12 cellular contexts compared by ENCODE assay signal in the genomic region with DNA sequence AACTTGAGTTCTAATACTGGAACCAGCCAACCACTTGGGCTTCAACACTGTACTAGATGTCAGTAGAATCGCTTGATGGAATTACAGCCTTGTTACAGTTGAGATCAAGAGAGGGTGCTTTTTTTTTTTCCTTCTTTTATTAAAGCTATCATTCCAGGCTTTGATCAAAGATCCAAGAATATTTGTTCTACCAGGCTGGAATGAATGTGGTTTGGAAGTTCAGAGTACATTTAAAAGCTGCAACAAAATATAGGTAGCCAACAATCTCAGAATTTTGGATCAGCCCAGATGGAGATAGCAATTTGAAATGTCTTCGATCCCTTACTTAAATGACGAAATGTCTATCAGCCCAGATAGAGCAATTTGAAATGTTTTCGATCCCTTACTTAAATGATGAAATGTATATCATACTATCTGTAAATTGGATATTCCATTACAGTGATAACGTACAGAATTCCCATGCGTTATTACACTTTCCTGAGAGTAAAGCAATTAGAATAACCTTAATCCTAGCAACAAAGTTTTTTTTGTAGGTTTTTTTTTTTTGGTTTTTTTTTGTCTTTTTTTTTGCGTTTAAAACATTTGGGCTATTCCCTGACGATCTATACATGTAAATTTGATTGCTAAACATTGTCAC. TPM values are rescaled to one million over a fixed set of nuclear protein-coding genes. Genes with fewer than 3 reads are reported as not detected.
A peak's percentile ranks its signal among the peaks of the same experiment; 100 is the strongest.
DNase-seq lines count a peak whose midpoint lies in the region; ATAC-seq and TF ChIP-seq lines count a peak whose summit lies in the region.
"Had no signal": no experiment of that assay in that cellular context is flagged by ENCODE, and none has a peak within 500 bp of the region (broad histone marks: within the 10 kb centered on the region; RNA-seq: fewer than 3 reads in every experiment).

No MANE protein-coding gene starts in this region.

- no peak overlapping the region for H3K9ac ChIP-seq in PC-3 (ENCODE audit: low read length)

- H3F3A ChIP-seq in PC-3 (ENCODE audit: low read length, unreplicated experiment): no peaks in the 10 kb centered on the region

- H3K27me3 Mint-ChIP-seq in T-helper 2 cell treated with Interferon-gamma antibody and Interleukin-4, amounts not matched to agents 5 μg/mL and 100 μg/mL, for 36 hours (ENCODE audit: low read depth): no peaks in the 10 kb centered on the region
- H3K27me3 Mint-ChIP-seq in endothelial cell (ENCODE audit: unreplicated experiment) (peaks cover 3% of the 10 kb centered on the region), progenitor cell of endocrine pancreas (no peaks in the 10 kb centered on the region)

- intact Hi-C loops in PC-3 (cut with micrococcal nuclease): loop anchor here (10.0 kb wide), 1 partner anchor 721 kb away; no protein-coding TSS in a partner anchor

- H3K9me2 ChIP-seq in PC-3 (replicated peaks; ENCODE audit: low read length): no peaks in the 10 kb centered on the region

- POLR2A ChIA-PET in PC-3 (lab: Charles Lee; ENCODE audit: unreplicated experiment): no interaction called here

- H3K4me3 ChIP-seq in PC-3 (ENCODE audit: low read length): peak overlapping the region; percentile 44
- H3K4me3 ChIP-seq: esophagus squamous epithelium, left lung had no signal

- peaks cover 41% of the 10 kb centered on the region for H3K4me1 Mint-ChIP-seq in T-helper 2 cell treated with Interferon-gamma antibody and Interleukin-4, amounts not matched to agents 5 μg/mL and 100 μg/mL, for 36 hours (ENCODE audit: low read depth)
- peaks cover 46% of the 10 kb centered on the region for H3K4me1 Mint-ChIP-seq in endothelial cell (ENCODE audit: unreplicated experiment)
- peaks cover 56% of the 10 kb centered on the region for H3K4me1 Mint-ChIP-seq in progenitor cell of endocrine pancreas (ENCODE audit: low read depth)

- peaks cover 22% of the 10 kb centered on the region for H3K36me3 ChIP-seq in PC-3 (ENCODE audit: low read depth, low read length)

- TF ChIP-seq CTCF in PC-3 (conservative IDR thresholded peaks at IDR 0.05; ENCODE audit: low read depth, low read length) (no peak), endothelial cell (IDR thresholded peaks at IDR 0.05; ENCODE audit: unreplicated experiment) (no peak), progenitor cell of endocrine pancreas (IDR thresholded peaks at IDR 0.05; ENCODE audit: unreplicated experiment) (no peak), GM20000 (IDR thresholded peaks at IDR 0.05; ENCODE audit: extremely low read depth, missing control alignments) (no peak)

- H2AFZ ChIP-seq in PC-3 (ENCODE audit: low read length): no peak overlapping the region

- peak overlapping the region; percentile 47 for H3K4me3 Mint-ChIP-seq in T-helper 2 cell treated with Interferon-gamma antibody and Interleukin-4, amounts not matched to agents 5 μg/mL and 100 μg/mL, for 36 hours
- peak overlapping the region; percentile 6 for H3K4me3 Mint-ChIP-seq in endothelial cell (ENCODE audit: unreplicated experiment)
- H3K4me3 Mint-ChIP-seq in progenitor cell of endocrine pancreas (ENCODE audit: low read depth): peak overlapping the region; percentile 98

- H3K79me2 ChIP-seq in PC-3 (ENCODE audit: low read length): peaks cover 83% of the 10 kb centered on the region

- H3K27me3 ChIP-seq in PC-3 (ENCODE audit: low read length): no peaks in the 10 kb centered on the region
- H3K27me3 ChIP-seq: esophagus squamous epithelium, left lung had no signal

- H3K27ac ChIP-seq in PC-3 (ENCODE audit: low read length): no peak overlapping the region
- H3K27ac ChIP-seq: esophagus squamous epithelium had no signal

- H3K27ac Mint-ChIP-seq in T-helper 2 cell treated with Interferon-gamma antibody and Interleukin-4, amounts not matched to agents 5 μg/mL and 100 μg/mL, for 36 hours: no peak overlapping the region
- H3K27ac Mint-ChIP-seq in endothelial cell (ENCODE audit: unreplicated experiment) (no peak overlapping the region), progenitor cell of endocrine pancreas (peak overlapping the region; percentile 8)

- peaks cover 55% of the 10 kb centered on the region for H3K4me1 ChIP-seq in PC-3 (ENCODE audit: insufficient read depth, low read length)

- CTCF ChIA-PET in PC-3 (lab: Charles Lee): no interaction called here

- no peaks in the 10 kb centered on the region for H3K9me3 ChIP-seq in PC-3 (ENCODE audit: low read length)
- H3K9me3 ChIP-seq: esophagus squamous epithelium, left lung had no signal

- no peak for DNase-seq in T-helper 2 cell treated with Interferon-gamma antibody and Interleukin-4, amounts not matched to agents 5 μg/mL and 100 μg/mL, for 36 hours (ENCODE audit: low spot score)
- no peak for DNase-seq in T-helper 2 cell
- no peak for DNase-seq in PC-3
- DNase-seq in endothelial cell (ENCODE audit: low spot score): no peak
- DNase-seq in progenitor cell of endocrine pancreas (ENCODE audit: low spot score, unreplicated experiment): no peak
- no peak for DNase-seq in GM20000 (ENCODE audit: low spot score)
- DNase-seq in NCI-H1105 (lab: John Stamatoyannopoulos, UW): no peak
- DNase-seq in cerebellar nuclear complex (lab: John Stamatoyannopoulos, UW): no peak
- DNase-seq: activated CD4-positive, alpha-beta T cell treated with anti-CD3 and anti-CD28 coated beads for 48 hours; esophagus squamous epithelium; left lung; NCI-H1417 treated with DMSO at 0.1 percent for 48 hours had no signal

- H3K4me2 ChIP-seq in PC-3 (ENCODE audit: low read length): peak overlapping the region; percentile 63

- H3K36me3 Mint-ChIP-seq in T-helper 2 cell treated with Interferon-gamma antibody and Interleukin-4, amounts not matched to agents 5 μg/mL and 100 μg/mL, for 36 hours (ENCODE audit: low read depth): peaks cover 53% of the 10 kb centered on the region
- peaks cover 12% of the 10 kb centered on the region for H3K36me3 Mint-ChIP-seq in endothelial cell (ENCODE audit: low read depth, unreplicated experiment)
- peaks cover 33% of the 10 kb centered on the region for H3K36me3 Mint-ChIP-seq in progenitor cell of endocrine pancreas (ENCODE audit: insufficient read depth)

- BruUV-seq in PC-3 (replicated peaks; lab: Mats Ljungman, UMichigan): no TSS peak

- H4K20me1 ChIP-seq in PC-3 (ENCODE audit: low read length): peaks cover 35% of the 10 kb centered on the region

- ATAC-seq in PC-3: no peak
- ATAC-seq: left lung had no signal

- no peaks in the 10 kb centered on the region for H3K9me3 Mint-ChIP-seq in T-helper 2 cell treated with Interferon-gamma antibody and Interleukin-4, amounts not matched to agents 5 μg/mL and 100 μg/mL, for 36 hours
- H3K9me3 Mint-ChIP-seq in endothelial cell (ENCODE audit: unreplicated experiment) (no peaks in the 10 kb centered on the region), progenitor cell of endocrine pancreas (ENCODE audit: low read depth) (no peaks in the 10 kb centered on the region)

RNA-seq across cellular contexts. Expression of a gene that starts 3.6 kb away (rescaled TPM):
- total RNA-seq in PC-3 (2014; rRNA removed): 23.3 and 26.6 TPM in 2 replicates
- 35.1 TPM for total RNA-seq in endothelial cell (ENCODE audit: unreplicated experiment)
- total RNA-seq in progenitor cell of endocrine pancreas: 34.2 and 35.0 TPM in 2 replicates

Comparison
In these comparisons a context has a peak if more than half of its experiments do, and no peak if none do; other contexts are left out.
1. H3K4me3 Mint-ChIP-seq: peak in every context shown above with its lines; median percentile 98 in progenitor cell of endocrine pancreas; 47 in T-helper 2 cell treated with Interferon-gamma antibody and Interleukin-4, amounts not matched to agents 5 μg/mL and 100 μg/mL, for 36 hours; 6 in endothelial cell.